1 cellular context compared by ENCODE assay signal in the genomic region with DNA sequence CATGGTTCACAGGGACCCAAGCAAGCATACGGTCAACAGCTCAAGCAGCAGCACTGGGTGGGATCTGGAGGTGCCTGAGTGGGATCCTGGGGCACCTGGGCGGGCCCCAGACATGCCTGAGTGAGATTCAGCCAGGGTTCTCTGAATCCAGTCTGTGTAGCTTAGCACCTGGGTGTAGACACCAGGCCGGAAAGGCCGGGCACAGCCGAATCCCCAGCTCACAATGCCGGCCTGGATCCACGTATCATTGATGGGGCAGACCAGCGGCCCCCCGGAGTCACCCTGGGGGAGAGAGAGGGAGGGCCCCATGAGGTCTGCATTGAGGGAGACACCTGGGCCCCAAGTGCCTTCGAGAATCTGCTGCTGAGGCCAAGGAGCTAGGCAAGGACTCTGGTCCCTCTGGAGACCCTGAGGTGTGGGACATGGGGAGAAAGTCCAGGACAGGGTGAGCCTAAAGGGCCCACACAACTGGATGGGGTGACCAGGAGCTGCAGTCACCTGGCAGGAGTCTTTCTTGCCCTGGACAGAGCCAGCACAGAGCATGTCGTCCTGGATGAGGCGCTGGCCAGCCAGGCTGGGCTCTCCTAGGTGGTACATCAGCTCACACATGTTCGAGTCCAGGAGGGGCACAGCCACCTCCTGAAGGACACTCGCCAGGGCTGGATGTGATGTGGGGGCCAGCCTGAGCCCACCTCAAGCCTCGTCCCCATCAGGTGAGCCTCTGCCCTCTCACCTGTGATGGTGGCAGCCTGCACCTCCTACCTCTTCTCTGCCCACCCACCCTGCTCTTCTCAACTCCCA.
TF ChIP-seq lines count a peak whose summit lies in the region.

No MANE protein-coding gene starts in this region.

TF ChIP-seq in IMR-90, 13 proteins besides CTCF, POLR2A, EP300 and RAD21:
- no peak for TF ChIP-seq NFE2L2 (IDR thresholded peaks at IDR 0.05; ENCODE audit: low read depth, low read length)
- TF ChIP-seq MAFK (IDR thresholded peaks at IDR 0.05; ENCODE audit: low read depth, low read length): no peak
- TF ChIP-seq CEBPB (IDR thresholded peaks at IDR 0.05; ENCODE audit: low read depth, low read length): no peak
- TF ChIP-seq ELK1 (IDR thresholded peaks at IDR 0.05; ENCODE audit: borderline replicate concordance, low read depth, low read length): no peak
- no peak for TF ChIP-seq MXI1 (IDR thresholded peaks at IDR 0.05; ENCODE audit: borderline replicate concordance, low read depth, low read length)
- no peak for TF ChIP-seq RCOR1 (IDR thresholded peaks at IDR 0.05; ENCODE audit: insufficient replicate concordance, low read length)
- TF ChIP-seq FOS (IDR thresholded peaks at IDR 0.05; ENCODE audit: low read depth, low read length): no peak
- no peak for TF ChIP-seq MAZ (IDR thresholded peaks at IDR 0.05; ENCODE audit: borderline replicate concordance, low read depth, low read length)
- TF ChIP-seq BHLHE40 (IDR thresholded peaks at IDR 0.05; ENCODE audit: low read depth, low read length): no peak
- TF ChIP-seq SMC3 (IDR thresholded peaks at IDR 0.05; ENCODE audit: low read depth, low read length): no peak
- TF ChIP-seq CHD1 (IDR thresholded peaks at IDR 0.05; ENCODE audit: low read depth, low read length): no peak
- TF ChIP-seq RFX5 (IDR thresholded peaks at IDR 0.05; ENCODE audit: low read depth, low read length): no peak
- no peak for TF ChIP-seq USF2 (IDR thresholded peaks at IDR 0.05; ENCODE audit: low read depth, low read length)
